31 cellular contexts compared by ENCODE assay signal in the genomic region with DNA sequence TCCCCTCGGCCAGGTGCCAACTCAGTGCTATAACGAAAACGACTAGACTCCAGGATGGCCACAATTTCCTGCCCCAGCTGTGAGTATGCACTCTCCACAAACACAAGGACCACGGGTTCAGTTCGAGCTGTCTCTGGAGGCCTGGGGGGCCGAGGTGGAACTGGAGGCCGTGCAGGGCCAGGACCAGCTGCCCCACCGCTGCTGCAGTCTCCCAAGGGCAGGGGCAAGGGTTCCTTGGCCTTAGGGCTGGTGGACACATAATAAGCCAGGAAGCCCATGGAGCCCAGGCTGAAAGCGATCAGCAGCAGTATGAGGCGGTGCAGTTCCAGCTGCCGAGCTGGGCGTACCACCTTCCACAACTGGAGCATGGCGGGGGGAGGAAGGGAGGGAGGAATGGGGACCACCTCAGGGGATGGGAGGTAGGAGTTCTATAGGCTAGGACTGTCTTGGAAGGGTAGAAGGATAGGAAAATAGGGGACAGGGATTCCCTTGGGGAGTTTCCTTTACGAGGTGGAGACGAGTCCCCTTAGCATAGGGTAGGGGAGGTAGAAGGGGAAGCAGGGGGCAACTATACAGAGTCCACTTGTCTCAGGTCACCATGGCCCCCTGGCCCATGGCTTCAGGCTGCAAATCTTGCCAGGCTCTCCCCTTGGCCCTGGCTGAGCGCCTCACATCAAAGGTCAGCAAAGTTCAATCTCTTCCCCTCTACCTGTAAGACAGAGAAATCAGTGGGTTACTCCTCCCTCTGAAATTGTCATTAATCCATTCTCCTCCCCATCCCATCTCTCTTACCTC. TPM values are rescaled to one million over a fixed set of nuclear protein-coding genes. Genes with fewer than 3 reads are reported as not detected.
DNase-seq lines count a peak whose midpoint lies in the region; ATAC-seq, FAIRE-seq and TF ChIP-seq lines count a peak whose summit lies in the region.
"Had no signal": no experiment of that assay in that cellular context is flagged by ENCODE, and none has a peak within 500 bp of the region (broad histone marks: within the 10 kb centered on the region; RNA-seq: fewer than 3 reads in every experiment).

No MANE protein-coding gene starts in this region.

- H3K9me3 ChIP-seq in K562 (replicated peaks; ENCODE audit: control insufficient read depth, insufficient read depth, low read depth, low read length) = no peaks in the 10 kb centered on the region
- no peaks in the 10 kb centered on the region for H3K9me3 ChIP-seq in osteoblast (ENCODE audit: low read depth, low read length)
- no peaks in the 10 kb centered on the region for H3K9me3 ChIP-seq in transverse colon
- H3K9me3 ChIP-seq: colonic mucosa, heart left ventricle, mucosa of descending colon, neutrophil, psoas muscle, thoracic aorta had no signal

- H3K4me1 Mint-ChIP-seq in activated T-cell treated with anti-CD3 and anti-CD28 coated beads, Interleukin-2, amount 50 U/mL, for 72 hours (ENCODE audit: low read depth) = peaks cover 76% of the 10 kb centered on the region

- H3K27me3 Mint-ChIP-seq in activated T-cell treated with anti-CD3 and anti-CD28 coated beads, Interleukin-2, amount 50 U/mL, for 72 hours (ENCODE audit: low read depth) = no peaks in the 10 kb centered on the region
- H3K27me3 Mint-ChIP-seq: activated CD4-positive, alpha-beta T cell treated with anti-CD3 and anti-CD28 coated beads, Interleukin-2, amount 10 ng/mL, durations not matched to agents 7 days and 5 days; stimulated activated naive B cell treated with anti-CD40 and anti-IgM and Interleukin-4, amounts not matched to agents 10 μg/mL and 1 μg/mL and 100 μg/mL, for 72 hours had no signal

- FAIRE-seq in GM12891 (lab: Jason Lieb, UNC) (no peak), K562 (lab: Jason Lieb, UNC) (no peak)
- FAIRE-seq: bronchial epithelial cell, H1 had no signal

- TF ChIP-seq EP300 in K562 (IDR thresholded peaks at IDR 0.05; ENCODE audit: low read length) (no peak), transverse colon (IDR thresholded peaks at IDR 0.05; ENCODE audit: low read depth) (no peak)

- H3K36me3 Mint-ChIP-seq in activated T-cell treated with anti-CD3 and anti-CD28 coated beads, Interleukin-2, amount 50 U/mL, for 72 hours (ENCODE audit: insufficient read depth in 2 of 2) = peaks cover 25 to 51% of the 10 kb centered on the region in 2 donors

- CTCF ChIA-PET in K562 (lab: Yijun Ruan, JAX; ENCODE audit: low intra/inter-chr PET ratio) = interaction anchor here (0.6 kb wide), 1 partner anchor 260 kb away, joined by 3 read pairs; no protein-coding TSS in a partner anchor

- TF ChIP-seq CTCF in K562 (IDR thresholded peaks at IDR 0.05 in 2 of 3, conservative IDR thresholded peaks at IDR 0.05 in 1 of 3; ENCODE audit: insufficient read depth in 2 of 3, low read depth in 1 of 3, low read length in 3 of 3) (no peak), osteoblast (IDR thresholded peaks at IDR 0.05; ENCODE audit: extremely low read depth, low read depth, low read length) (no peak), transverse colon (IDR thresholded peaks at IDR 0.05) (no peak)

- WGBS in K562 (ENCODE audit: insufficient coverage, low coverage, missing lambda C conversion rate) = 89% methylated on average over 16 of the region's 16 CpGs
- 92% methylated on average over 16 of the region's 16 CpGs; no CpG with 5 or more reads in 1 of the 2 donors for WGBS in transverse colon (ENCODE audit: low coverage in 1 of 2), 2 donors

- ATAC-seq in activated T-cell treated with anti-CD3 and anti-CD28 coated beads, Interleukin-2, amount 50 U/mL, for 72 hours (replicated peaks in 1 of 2) = no peak
- no peak for ATAC-seq in K562
- ATAC-seq: esophagus mucosa; foreskin keratinocyte; heart left ventricle; mucosa of descending colon; psoas muscle; SK-N-SH treated with all-trans-retinoic acid at 6 μM for 48 hours; stimulated activated naive B cell treated with anti-CD40 and anti-IgM and Interleukin-4, amounts not matched to agents 10 μg/mL and 1 μg/mL and 100 μg/mL, for 72 hours had no signal

- in situ Hi-C loops in K562 (cut with MboI) = no loop called here
- in situ Hi-C loops in transverse colon (cut with MboI; ENCODE audit: low pct_ligation_motif_present in 1 of 4, low pct_unique_long_range_greater_than_20kb in 1 of 4, low sequenced_read_pairs in 3 of 4) = no loop called here

- TF ChIP-seq RAD21 in K562 (CRISPR knock-in tag; conservative IDR thresholded peaks at IDR 0.05 in 1 of 2, IDR thresholded peaks at IDR 0.05 in 1 of 2) = no peak

- H3K9me1 ChIP-seq in K562 (ENCODE audit: control insufficient read depth, insufficient read depth, low read length) = no peaks in the 10 kb centered on the region

- no peak overlapping the region for H3K4me3 ChIP-seq in K562
- H3K4me3 ChIP-seq in osteoblast (ENCODE audit: insufficient read depth, low read length) = no peak overlapping the region
- H3K4me3 ChIP-seq in transverse colon = no peak overlapping the region
- H3K4me3 ChIP-seq: colonic mucosa, heart left ventricle, lung, mucosa of descending colon, psoas muscle, thoracic aorta had no signal

- H2AFZ ChIP-seq in K562 (ENCODE audit: low read depth, low read length) (no peak overlapping the region), osteoblast (ENCODE audit: low read length) (no peak overlapping the region)

- H3K79me2 ChIP-seq in K562 (ENCODE audit: control insufficient read depth, insufficient read depth, low read length) (peaks cover 13% of the 10 kb centered on the region), osteoblast (ENCODE audit: insufficient read depth, low read length) (peaks cover 42% of the 10 kb centered on the region)

- no peak overlapping the region for H3K27ac ChIP-seq in K562 (ENCODE audit: extremely low read depth, low read depth, low read length)
- H3K27ac ChIP-seq in osteoblast (ENCODE audit: low read depth, low read length) = no peak overlapping the region
- no peak overlapping the region for H3K27ac ChIP-seq in transverse colon
- H3K27ac ChIP-seq: colonic mucosa, foreskin keratinocyte, heart left ventricle, psoas muscle, RWPE1, thoracic aorta had no signal

- H3K4me1 ChIP-seq in K562 (replicated peaks in 1 of 2; ENCODE audit: control insufficient read depth in 2 of 2, insufficient read depth in 2 of 2, low read length in 2 of 2) (peaks cover 23 to 43% of the 10 kb centered on the region in 2 experiments), osteoblast (ENCODE audit: insufficient read depth, low read length) (peaks cover 2% of the 10 kb centered on the region), transverse colon (peaks cover 0 to 25% (median 8%) of the 10 kb centered on the region in 4 donors)
- H3K4me1 ChIP-seq: colonic mucosa, foreskin keratinocyte had no signal

- peak overlapping the region; percentile 100 for H3K27ac Mint-ChIP-seq in activated T-cell treated with anti-CD3 and anti-CD28 coated beads, Interleukin-2, amount 50 U/mL, for 72 hours
- H3K27ac Mint-ChIP-seq: stimulated activated naive B cell treated with anti-CD40 and anti-IgM and Interleukin-4, amounts not matched to agents 10 μg/mL and 1 μg/mL and 100 μg/mL, for 72 hours had no signal

- no TSS peak for BruUV-seq in K562 (replicated peaks; lab: Mats Ljungman, UMichigan)

- peak overlapping the region in 1 of 2 donors; percentile 93 for H3K4me3 Mint-ChIP-seq in activated T-cell treated with anti-CD3 and anti-CD28 coated beads, Interleukin-2, amount 50 U/mL, for 72 hours
- H3K4me3 Mint-ChIP-seq: stimulated activated naive B cell treated with anti-CD40 and anti-IgM and Interleukin-4, amounts not matched to agents 10 μg/mL and 1 μg/mL and 100 μg/mL, for 72 hours had no signal

- intact Hi-C loops in K562 (cut with micrococcal nuclease) = no loop called here
- intact Hi-C loops in transverse colon (cut with DNase I; ENCODE audit: low total_unique reads) = no loop called here

- TF ChIP-seq POLR2A in GM12891 (IDR thresholded peaks at IDR 0.05; ENCODE audit: low read depth, low read length) (0 out of 2 replicates have a peak, but pooled peaks have one; percentile 8), K562 (conservative IDR thresholded peaks at IDR 0.05) (no peak), transverse colon (IDR thresholded peaks at IDR 0.05) (no peak)

- POLR2A ChIA-PET in K562 (lab: Yijun Ruan, JAX) = interaction anchor here (1.0 to 3.6 kb wide), 8 partner anchors 8 to 66 kb away, joined by 3 to 50 read pairs (median 4); partner anchors contain the start of gene CHCHD1

- no peak for DNase-seq in activated T-cell treated with anti-CD3 and anti-CD28 coated beads, Interleukin-2, amount 50 U/mL, for 72 hours
- no peak for DNase-seq in activated T-cell treated with anti-CD3 and anti-CD28 coated beads, Interleukin-2, amount 50 U/mL, for 48 hours
- DNase-seq in GM12891 (ENCODE audit: insufficient read length, low spot score) (no peak), K562 (ENCODE audit: extremely low read depth in 1 of 4, low spot score in 3 of 4) (no peak), osteoblast (ENCODE audit: insufficient read length, low spot score, missing footprints) (peak; percentile 51), GM03348 (ENCODE audit: low spot score) (no peak), NCI-H1694 (lab: John Stamatoyannopoulos, UW) (no peak), transverse colon (no peak)
- DNase-seq: activated CD4-positive, alpha-beta T cell treated with anti-CD3 and anti-CD28 coated beads, Interleukin-2, amount 10 ng/mL, durations not matched to agents 7 days and 5 days; activated CD8-positive, alpha-beta memory T cell treated with anti-CD3 and anti-CD28 coated beads, Interleukin-2, amount 50 U/mL, for 4 hours; activated effector memory CD4-positive, alpha-beta T cell treated with Interleukin-2 at 50 U/mL for 16 hours; anterior cingulate cortex; colonic mucosa; effector memory CD4-positive, alpha-beta T cell; foreskin keratinocyte; heart left ventricle; Karpas-422; kidney glomerular epithelial cell; NCI-H1436; stimulated activated CD4-positive, alpha-beta T cell treated with anti-CD3 and anti-CD28 coated beads, Interleukin-4, amount 100 ng/mL, for 4 hours; stimulated activated naive B cell treated with anti-CD40 and anti-IgM and Interleukin-4, amounts not matched to agents 10 μg/mL and 1 μg/mL and 100 μg/mL, for 72 hours had no signal

- H3K27me3 ChIP-seq in K562 (ENCODE audit: control insufficient read depth in 2 of 2, insufficient read depth in 2 of 2, low read length in 2 of 2) (no peaks in the 10 kb centered on the region), osteoblast (ENCODE audit: insufficient read depth, low read length) (no peaks in the 10 kb centered on the region), transverse colon (no peaks in the 10 kb centered on the region)
- H3K27me3 ChIP-seq: colonic mucosa, foreskin keratinocyte, heart left ventricle, neutrophil had no signal

- H4K20me1 ChIP-seq in K562 (replicated peaks; ENCODE audit: control insufficient read depth, insufficient read depth, low read length) = peaks cover 5% of the 10 kb centered on the region; the same call in 1 of the 2 replicates
- peaks cover 18% of the 10 kb centered on the region for H4K20me1 ChIP-seq in osteoblast (ENCODE audit: insufficient read depth, low read length)

- peak overlapping the region in 1 of 2 experiments; percentile 70; a peak in 2 of 4 replicates for H3K9ac ChIP-seq in K562 (ENCODE audit: insufficient read depth in 1 of 2, low read depth in 2 of 2, low read length in 2 of 2)

- H3K36me3 ChIP-seq in K562 (ENCODE audit: control insufficient read depth, insufficient read depth, low read length) (peaks cover 56% of the 10 kb centered on the region), osteoblast (ENCODE audit: insufficient read depth, low read length) (peaks cover 50% of the 10 kb centered on the region), transverse colon (peaks cover 0 to 46% (median 10%) of the 10 kb centered on the region in 4 donors)

- H3K4me2 ChIP-seq in K562 (ENCODE audit: insufficient read depth, low read length) (no peak overlapping the region), osteoblast (ENCODE audit: insufficient read depth, low read length) (no peak overlapping the region)

- H3K9me3 Mint-ChIP-seq in activated T-cell treated with anti-CD3 and anti-CD28 coated beads, Interleukin-2, amount 50 U/mL, for 72 hours = no peaks in the 10 kb centered on the region
- H3K9me3 Mint-ChIP-seq: activated CD4-positive, alpha-beta T cell treated with anti-CD3 and anti-CD28 coated beads, Interleukin-2, amount 10 ng/mL, durations not matched to agents 7 days and 5 days; stimulated activated naive B cell treated with anti-CD40 and anti-IgM and Interleukin-4, amounts not matched to agents 10 μg/mL and 1 μg/mL and 100 μg/mL, for 72 hours had no signal

RNA-seq across cellular contexts. Expression of gene NDST2, which starts 3.2 kb away (rescaled TPM):
- total RNA-seq in activated T-cell treated with anti-CD3 and anti-CD28 coated beads, Interleukin-2, amount 50 U/mL, for 72 hours = 100 to 1,000 TPM; 120 to 127 TPM
- polyA plus RNA-seq in GM12891 (2012; ENCODE audit: low read depth, missing spikeins) = 14.8 TPM
- 130 and 235 TPM in 2 replicates for total RNA-seq in K562 (2011; cell fraction: chromatin; rRNA removed; ENCODE audit: low replicate concordance)
- total RNA-seq in K562 (2011; cell fraction: nucleolus; rRNA removed) = 102 and 121 TPM in 2 replicates
- 108 and 109 TPM in 2 replicates for total RNA-seq in K562 (2011; cell fraction: nucleoplasm; rRNA removed)
- total RNA-seq in K562 (2014; rRNA removed) (27.2 and 32.1 TPM in 2 replicates), K562 (2014; rRNA removed; fragmentation: Illumina TruSeq; extraction: Trizol) (12.5 and 14.7 TPM in 2 replicates), K562 (2015; rRNA removed; fragmentation: Illumina TruSeq; extraction: Trizol) (18.2 and 19.6 TPM in 2 replicates), K562 (2021) (33.9 and 35.7 TPM in 2 replicates), osteoblast (30.4 and 35.8 TPM in 2 replicates), transverse colon (10 to 100 TPM; 14.3 to 34.5 (median 22.1) TPM)
- polyA plus RNA-seq in K562 (2011; rRNA removed) (23.8 and 31.6 TPM in 2 replicates), K562 (2014; fragmentation: Illumina TruSeq; extraction: Trizol) (22.6 TPM in 2 replicates), K562 (2014; fragmentation: Nextera tagmentation; extraction: Ambion mirVana) (1 to 10 TPM; 4.7 to 6.3 TPM), K562 (2014; rRNA removed) (30.5 and 31.4 TPM in 2 replicates)
- 23.7 and 30.6 TPM in 2 replicates for polyA plus RNA-seq in K562 (2011; cell fraction: cytosol; rRNA removed)
- 99.8 and 108 TPM in 2 replicates for polyA plus RNA-seq in K562 (2011; cell fraction: nucleus; rRNA removed)
- polyA plus RNA-seq in K562 (2012) = 42.1 and 123 TPM in 2 replicates
- 22.0 and 23.5 TPM in 2 replicates for polyA minus RNA-seq in K562 (2011; rRNA and poly(A)+ RNA removed)
- polyA minus RNA-seq in K562 (2011; cell fraction: cytosol; rRNA and poly(A)+ RNA removed) = 12.5 and 14.2 TPM in 2 replicates
- polyA minus RNA-seq in K562 (2011; cell fraction: nucleus; rRNA and poly(A)+ RNA removed) = 44.3 and 53.9 TPM in 2 replicates

RNA-seq across cellular contexts. Expression of gene ZSWIM8, which starts 22.8 kb away (rescaled TPM):
- 10 to 100 TPM; 72.0 to 81.3 TPM for total RNA-seq in activated T-cell treated with anti-CD3 and anti-CD28 coated beads, Interleukin-2, amount 50 U/mL, for 72 hours
- polyA plus RNA-seq in GM12891 (2012; ENCODE audit: low read depth, missing spikeins) = 51.6 TPM
- total RNA-seq in K562 (2011; cell fraction: chromatin; rRNA removed; ENCODE audit: low replicate concordance) = 202 and 543 TPM in 2 replicates
- total RNA-seq in K562 (2011; cell fraction: nucleolus; rRNA removed) = 249 and 295 TPM in 2 replicates
- 177 and 202 TPM in 2 replicates for total RNA-seq in K562 (2011; cell fraction: nucleoplasm; rRNA removed)
- total RNA-seq in K562 (2014; rRNA removed) (21.9 and 34.2 TPM in 2 replicates), K562 (2014; rRNA removed; fragmentation: Illumina TruSeq; extraction: Trizol) (14.9 and 15.0 TPM in 2 replicates), K562 (2015; rRNA removed; fragmentation: Illumina TruSeq; extraction: Trizol) (26.7 and 30.0 TPM in 2 replicates), K562 (2021) (43.4 and 45.6 TPM in 2 replicates), osteoblast (63.1 and 76.7 TPM in 2 replicates), transverse colon (100 to 1,000 TPM in 3 of 4 donors, 10 to 100 TPM in 1; 94.5 to 530 (median 188) TPM)
- polyA plus RNA-seq in K562 (2011; rRNA removed) (35.1 and 76.4 TPM in 2 replicates), K562 (2014; fragmentation: Illumina TruSeq; extraction: Trizol) (40.7 and 51.3 TPM in 2 replicates), K562 (2014; fragmentation: Nextera tagmentation; extraction: Ambion mirVana) (1 to 10 TPM; 5.6 to 6.2 TPM), K562 (2014; rRNA removed) (38.4 and 47.8 TPM in 2 replicates)
- polyA plus RNA-seq in K562 (2011; cell fraction: cytosol; rRNA removed) = 51.3 and 87.4 TPM in 2 replicates
- 367 and 476 TPM in 2 replicates for polyA plus RNA-seq in K562 (2011; cell fraction: nucleus; rRNA removed)
- 41.4 and 84.7 TPM in 2 replicates for polyA plus RNA-seq in K562 (2012)
- 34.3 and 47.0 TPM in 2 replicates for polyA minus RNA-seq in K562 (2011; rRNA and poly(A)+ RNA removed)
- 38.9 and 42.1 TPM in 2 replicates for polyA minus RNA-seq in K562 (2011; cell fraction: cytosol; rRNA and poly(A)+ RNA removed)
- polyA minus RNA-seq in K562 (2011; cell fraction: nucleus; rRNA and poly(A)+ RNA removed) = 56.4 and 72.0 TPM in 2 replicates

RNA-seq across cellular contexts. Expression of gene CHCHD1, which starts 26.4 kb away (rescaled TPM):
- total RNA-seq in activated T-cell treated with anti-CD3 and anti-CD28 coated beads, Interleukin-2, amount 50 U/mL, for 72 hours = 10 to 100 TPM; 22.5 to 23.5 TPM
- 79.1 TPM for polyA plus RNA-seq in GM12891 (2012; ENCODE audit: low read depth, missing spikeins)
- total RNA-seq in K562 (2011; cell fraction: chromatin; rRNA removed; ENCODE audit: low replicate concordance) = 21.6 and 37.5 TPM in 2 replicates
- 20.1 and 25.8 TPM in 2 replicates for total RNA-seq in K562 (2011; cell fraction: nucleolus; rRNA removed)
- total RNA-seq in K562 (2011; cell fraction: nucleoplasm; rRNA removed) = 37.9 and 46.2 TPM in 2 replicates
- total RNA-seq in K562 (2014; rRNA removed) (82.9 and 130 TPM in 2 replicates), K562 (2014; rRNA removed; fragmentation: Illumina TruSeq; extraction: Trizol) (68.2 and 79.6 TPM in 2 replicates), K562 (2015; rRNA removed; fragmentation: Illumina TruSeq; extraction: Trizol) (69.6 and 83.4 TPM in 2 replicates), K562 (2021) (52.9 and 54.9 TPM in 2 replicates), osteoblast (11.2 and 12.7 TPM in 2 replicates), transverse colon (10 to 100 TPM in 3 of 4 donors, 1 to 10 TPM in 1; 2.6 to 37.4 (median 17.0) TPM)
- polyA plus RNA-seq in K562 (2011; rRNA removed) (84.9 and 110 TPM in 2 replicates), K562 (2014; fragmentation: Illumina TruSeq; extraction: Trizol) (59.5 and 75.0 TPM in 2 replicates), K562 (2014; fragmentation: Nextera tagmentation; extraction: Ambion mirVana) (100 to 1,000 TPM in 1 of 2 experiments, 10 to 100 TPM in 1; 89.7 to 114 TPM), K562 (2014; rRNA removed) (126 and 135 TPM in 2 replicates)
- polyA plus RNA-seq in K562 (2011; cell fraction: cytosol; rRNA removed) = 54.8 and 55.0 TPM in 2 replicates
- polyA plus RNA-seq in K562 (2011; cell fraction: nucleus; rRNA removed) = 33.4 and 48.1 TPM in 2 replicates
- 70.3 and 131 TPM in 2 replicates for polyA plus RNA-seq in K562 (2012)
- 21.0 and 21.1 TPM in 2 replicates for polyA minus RNA-seq in K562 (2011; rRNA and poly(A)+ RNA removed)
- polyA minus RNA-seq in K562 (2011; cell fraction: cytosol; rRNA and poly(A)+ RNA removed) = 11.0 and 14.1 TPM in 2 replicates
- 11.0 and 27.2 TPM in 2 replicates for polyA minus RNA-seq in K562 (2011; cell fraction: nucleus; rRNA and poly(A)+ RNA removed)
